Comparison of ENCODE assay signal across 1 cellular context in genomic region chr12:122895290-122895689, GRCh38.
TF ChIP-seq lines count a peak whose summit lies in the region.

No MANE protein-coding gene starts in this region.

TF ChIP-seq in WTC11, 78 proteins besides CTCF, POLR2A, EP300 and RAD21 (continued from another document):
- TF ChIP-seq ERG (CRISPR knock-in tag; IDR thresholded peaks at IDR 0.05) (no peak), ZNF138 (CRISPR knock-in tag; conservative IDR thresholded peaks at IDR 0.05) (no peak), CREB1 (CRISPR knock-in tag; IDR thresholded peaks at IDR 0.05) (no peak), ZNF219 (CRISPR knock-in tag; IDR thresholded peaks at IDR 0.05; ENCODE audit: borderline replicate concordance) (no peak), GABPB1 (CRISPR knock-in tag; IDR thresholded peaks at IDR 0.05) (no peak)
TF ChIP-seq in WTC11: peak in this region for 0.
